In the genomic region with DNA sequence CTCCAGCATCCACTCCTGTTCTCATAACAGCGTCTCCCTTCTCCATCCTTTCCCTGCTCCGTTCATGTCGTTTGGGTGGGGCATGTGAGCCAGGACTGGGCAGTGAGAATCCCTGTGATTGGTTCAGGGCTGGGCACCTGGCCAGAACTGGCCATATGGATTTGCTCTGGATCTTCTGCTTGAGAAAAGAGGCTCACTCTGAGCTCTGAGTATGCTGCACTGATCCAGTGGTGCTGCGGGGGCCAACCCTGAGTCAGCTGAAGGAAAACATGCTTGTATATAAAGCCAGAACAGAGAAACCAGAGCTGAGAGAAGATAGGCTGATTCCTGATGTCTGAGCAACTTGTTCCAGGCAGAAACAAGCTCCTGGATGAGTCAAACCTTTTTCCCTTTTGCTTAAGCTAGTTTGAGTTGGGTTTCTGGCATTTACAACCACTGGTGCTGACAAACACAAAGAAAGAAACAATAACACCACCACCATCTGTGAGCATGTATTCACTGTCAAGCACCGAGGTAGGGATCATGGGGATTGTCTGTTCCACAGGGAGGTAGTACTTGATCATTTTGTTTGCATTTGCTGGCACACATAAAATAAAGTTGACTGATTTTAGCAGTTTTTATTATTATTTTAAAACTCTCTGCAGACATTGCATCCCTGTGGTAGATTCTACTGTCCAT, we compare ENCODE assay signal across 1 cellular context.
TF ChIP-seq lines count a peak whose summit lies in the region.

No MANE protein-coding gene starts in this region.

TF ChIP-seq in GM23338, 12 proteins besides CTCF, POLR2A, EP300 and RAD21 (continued from another document):
- TF ChIP-seq ZNF462 (CRISPR knock-in tag; IDR thresholded peaks at IDR 0.05) = no peak
- no peak for TF ChIP-seq EZH2 (IDR thresholded peaks at IDR 0.05; ENCODE audit: low read depth, unreplicated experiment)
- TF ChIP-seq CREB1 (CRISPR knock-in tag; IDR thresholded peaks at IDR 0.05; ENCODE audit: low read depth) = no peak
- TF ChIP-seq POLR2AphosphoS5 (IDR thresholded peaks at IDR 0.05; ENCODE audit: low read depth) = no peak
- TF ChIP-seq STAT1 (IDR thresholded peaks at IDR 0.05; ENCODE audit: unreplicated experiment) = no peak
- no peak for TF ChIP-seq NANOG (IDR thresholded peaks at IDR 0.05; ENCODE audit: borderline replicate concordance)
- TF ChIP-seq, protein P1, sequence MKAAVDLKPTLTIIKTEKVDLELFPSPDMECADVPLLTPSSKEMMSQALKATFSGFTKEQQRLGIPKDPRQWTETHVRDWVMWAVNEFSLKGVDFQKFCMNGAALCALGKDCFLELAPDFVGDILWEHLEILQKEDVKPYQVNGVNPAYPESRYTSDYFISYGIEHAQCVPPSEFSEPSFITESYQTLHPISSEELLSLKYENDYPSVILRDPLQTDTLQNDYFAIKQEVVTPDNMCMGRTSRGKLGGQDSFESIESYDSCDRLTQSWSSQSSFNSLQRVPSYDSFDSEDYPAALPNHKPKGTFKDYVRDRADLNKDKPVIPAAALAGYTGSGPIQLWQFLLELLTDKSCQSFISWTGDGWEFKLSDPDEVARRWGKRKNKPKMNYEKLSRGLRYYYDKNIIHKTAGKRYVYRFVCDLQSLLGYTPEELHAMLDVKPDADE (IDR thresholded peaks at IDR 0.05) = no peak
- TF ChIP-seq, protein P2, sequence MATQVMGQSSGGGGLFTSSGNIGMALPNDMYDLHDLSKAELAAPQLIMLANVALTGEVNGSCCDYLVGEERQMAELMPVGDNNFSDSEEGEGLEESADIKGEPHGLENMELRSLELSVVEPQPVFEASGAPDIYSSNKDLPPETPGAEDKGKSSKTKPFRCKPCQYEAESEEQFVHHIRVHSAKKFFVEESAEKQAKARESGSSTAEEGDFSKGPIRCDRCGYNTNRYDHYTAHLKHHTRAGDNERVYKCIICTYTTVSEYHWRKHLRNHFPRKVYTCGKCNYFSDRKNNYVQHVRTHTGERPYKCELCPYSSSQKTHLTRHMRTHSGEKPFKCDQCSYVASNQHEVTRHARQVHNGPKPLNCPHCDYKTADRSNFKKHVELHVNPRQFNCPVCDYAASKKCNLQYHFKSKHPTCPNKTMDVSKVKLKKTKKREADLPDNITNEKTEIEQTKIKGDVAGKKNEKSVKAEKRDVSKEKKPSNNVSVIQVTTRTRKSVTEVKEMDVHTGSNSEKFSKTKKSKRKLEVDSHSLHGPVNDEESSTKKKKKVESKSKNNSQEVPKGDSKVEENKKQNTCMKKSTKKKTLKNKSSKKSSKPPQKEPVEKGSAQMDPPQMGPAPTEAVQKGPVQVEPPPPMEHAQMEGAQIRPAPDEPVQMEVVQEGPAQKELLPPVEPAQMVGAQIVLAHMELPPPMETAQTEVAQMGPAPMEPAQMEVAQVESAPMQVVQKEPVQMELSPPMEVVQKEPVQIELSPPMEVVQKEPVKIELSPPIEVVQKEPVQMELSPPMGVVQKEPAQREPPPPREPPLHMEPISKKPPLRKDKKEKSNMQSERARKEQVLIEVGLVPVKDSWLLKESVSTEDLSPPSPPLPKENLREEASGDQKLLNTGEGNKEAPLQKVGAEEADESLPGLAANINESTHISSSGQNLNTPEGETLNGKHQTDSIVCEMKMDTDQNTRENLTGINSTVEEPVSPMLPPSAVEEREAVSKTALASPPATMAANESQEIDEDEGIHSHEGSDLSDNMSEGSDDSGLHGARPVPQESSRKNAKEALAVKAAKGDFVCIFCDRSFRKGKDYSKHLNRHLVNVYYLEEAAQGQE (IDR thresholded peaks at IDR 0.05; ENCODE audit: unreplicated experiment) = no peak
- TF ChIP-seq EZH2phosphoT487 (IDR thresholded peaks at IDR 0.05; ENCODE audit: unreplicated experiment) = no peak
